In genomic region chr15:75710874-75711273, GRCh38 we compare ENCODE assay signal across 3 cellular contexts. TPM values are rescaled to one million over a fixed set of nuclear protein-coding genes. Genes with fewer than 3 reads are reported as not detected.
"Had no signal": no experiment of that assay in that cellular context is flagged by ENCODE, and none has a peak within 500 bp of the region (broad histone marks: within the 10 kb centered on the region; RNA-seq: fewer than 3 reads in every experiment).

No MANE protein-coding gene starts in this region.

RNA-seq across cellular contexts. Expression of gene CSPG4, which starts 1.8 kb away (rescaled TPM):
- total RNA-seq: activated CD4-positive, alpha-beta memory T cell treated with anti-CD3 and anti-CD28 coated beads, Interleukin-2, amount 10 ng/mL, durations not matched to agents 7 days and 5 days; activated CD4-positive, alpha-beta T cell treated with anti-CD3 and anti-CD28 coated beads, Interleukin-2, amount 10 ng/mL, durations not matched to agents 7 days and 5 days; naive thymus-derived CD8-positive, alpha-beta T cell had no signal
- polyA plus RNA-seq: naive thymus-derived CD8-positive, alpha-beta T cell had no signal
